ENCODE assay signal across 11 cellular contexts in genomic region chr22:39313258-39314001, GRCh38. TPM values are rescaled to one million over a fixed set of nuclear protein-coding genes. Genes with fewer than 3 reads are reported as not detected.
DNase-seq lines count a peak whose midpoint lies in the region; ATAC-seq, FAIRE-seq and TF ChIP-seq lines count a peak whose summit lies in the region.
"Had no signal": no experiment of that assay in that cellular context is flagged by ENCODE, and none has a peak within 500 bp of the region (broad histone marks: within the 10 kb centered on the region; RNA-seq: fewer than 3 reads in every experiment).

No MANE protein-coding gene starts in this region.

- no peak overlapping the region for H3K4me2 ChIP-seq in HepG2 (ENCODE audit: low read depth, low read length)

- H3K4me3 ChIP-seq in HepG2 (replicated peaks in 1 of 3; ENCODE audit: insufficient read depth in 1 of 3, low read depth in 2 of 3, low read length in 3 of 3): no peak overlapping the region
- H3K4me3 ChIP-seq in right lobe of liver: no peak overlapping the region
- no peak overlapping the region for H3K4me3 ChIP-seq in endocrine pancreas (ENCODE audit: control insufficient read depth, insufficient read depth, low read length)
- no peak overlapping the region for H3K4me3 ChIP-seq in MG63

- H3K36me3 Mint-ChIP-seq in T-helper 17 cell (ENCODE audit: low read depth): peaks cover 3% of the 10 kb centered on the region
- H3K36me3 Mint-ChIP-seq in stimulated activated naive B cell treated with anti-CD40 and anti-IgM and Interleukin-4, amounts not matched to agents 10 μg/mL and 1 μg/mL and 100 μg/mL, for 72 hours: peaks cover 56 to 97% of the 10 kb centered on the region in 2 donors

- CTCF ChIA-PET in HepG2 (lab: Yijun Ruan, JAX; ENCODE audit: low intra/inter-chr PET ratio, low total read pairs): no interaction called here

- POLR2A ChIA-PET in HepG2 (lab: Yijun Ruan, JAX): interaction anchor here (1.4 kb wide), 1 partner anchor 31 kb away, joined by 6 read pairs; no protein-coding TSS in a partner anchor

- peaks cover 37% of the 10 kb centered on the region for H3K79me2 ChIP-seq in HepG2 (ENCODE audit: insufficient read depth, low read length)

- peaks cover 45% of the 10 kb centered on the region for H3K4me1 Mint-ChIP-seq in T-helper 17 cell
- peaks cover 56 to 79% of the 10 kb centered on the region in 2 donors for H3K4me1 Mint-ChIP-seq in stimulated activated naive B cell treated with anti-CD40 and anti-IgM and Interleukin-4, amounts not matched to agents 10 μg/mL and 1 μg/mL and 100 μg/mL, for 72 hours

- H3K27ac ChIP-seq in HepG2 (ENCODE audit: extremely low read length, insufficient read depth, low read length) (no peak overlapping the region), right lobe of liver (peak overlapping the region in 1 of 3 donors; percentile 33)

- no TSS peak for BruUV-seq in HepG2 (replicated peaks; lab: Mats Ljungman, UMichigan)

- H3K27ac Mint-ChIP-seq in T-helper 17 cell: peak overlapping the region; percentile 78
- peak overlapping the region; percentile 79 for H3K27ac Mint-ChIP-seq in stimulated activated naive B cell treated with anti-CD40 and anti-IgM and Interleukin-4, amounts not matched to agents 10 μg/mL and 1 μg/mL and 100 μg/mL, for 72 hours

- H4K20me1 ChIP-seq in HepG2 (ENCODE audit: insufficient read depth, low read length): peaks cover 65% of the 10 kb centered on the region

- peak overlapping the region; percentile 41 for H3K4me3 Mint-ChIP-seq in T-helper 17 cell
- H3K4me3 Mint-ChIP-seq in stimulated activated naive B cell treated with anti-CD40 and anti-IgM and Interleukin-4, amounts not matched to agents 10 μg/mL and 1 μg/mL and 100 μg/mL, for 72 hours: peak overlapping the region in 1 of 2 donors; percentile 40

- no peaks in the 10 kb centered on the region; a peak in 1 of 5 replicates for H3K27me3 ChIP-seq in HepG2 (ENCODE audit: control insufficient read depth in 1 of 2, insufficient read depth in 2 of 2, low read length in 2 of 2)
- no peaks in the 10 kb centered on the region for H3K27me3 ChIP-seq in right lobe of liver
- no peaks in the 10 kb centered on the region for H3K27me3 ChIP-seq in endocrine pancreas (ENCODE audit: control insufficient read depth, insufficient read depth, low read length)
- H3K27me3 ChIP-seq in MG63: no peaks in the 10 kb centered on the region; the same call in 1 of the 2 replicates

- intact Hi-C loops in HepG2 (cut with micrococcal nuclease; ENCODE audit: unreplicated experiment) (no loop called here), right lobe of liver (cut with DNase I) (loop anchor here (5.0 to 10.0 kb wide), 2 partner anchors 69 to 141 kb away; partner anchors contain the start of gene PDGFB (in 1 of the 2))

- H3K9me3 ChIP-seq in HepG2 (ENCODE audit: low read length) (no peaks in the 10 kb centered on the region), right lobe of liver (no peaks in the 10 kb centered on the region), T-helper 17 cell (ENCODE audit: control insufficient read depth, low read length, poor library complexity, severe bottlenecking) (no peaks in the 10 kb centered on the region), endocrine pancreas (ENCODE audit: control insufficient read depth, low read length) (no peaks in the 10 kb centered on the region), MG63 (peaks cover 2% of the 10 kb centered on the region; the same call in 1 of the 2 replicates)

- DNase-seq in HepG2 (ENCODE audit: low spot score): no peak
- DNase-seq in right lobe of liver: no peak
- DNase-seq in T-helper 17 cell: no peak
- no peak for DNase-seq in stimulated activated naive B cell treated with anti-CD40 and anti-IgM and Interleukin-4, amounts not matched to agents 10 μg/mL and 1 μg/mL and 100 μg/mL, for 72 hours
- no peak for DNase-seq in T1000 (lab: John Stamatoyannopoulos, UW)
- no peak for DNase-seq in left lobe of liver (ENCODE audit: low spot score)
- DNase-seq in MG63: no peak
- DNase-seq: hypothalamus; NCI-H1436; stimulated activated CD4-positive, alpha-beta T cell treated with anti-CD3 and anti-CD28 coated beads, Interleukin-12 subunit alpha, Interleukin-12 subunit beta, amount 100 ng/mL, for 4 hours had no signal

- TF ChIP-seq CTCF in HepG2 (CRISPR knock-in tag; IDR thresholded peaks at IDR 0.05) (no peak), right lobe of liver (IDR thresholded peaks at IDR 0.05) (no peak)

- no peak for ATAC-seq in HepG2
- no peak for ATAC-seq in right lobe of liver
- ATAC-seq in T-helper 17 cell: no peak
- ATAC-seq in stimulated activated naive B cell treated with anti-CD40 and anti-IgM and Interleukin-4, amounts not matched to agents 10 μg/mL and 1 μg/mL and 100 μg/mL, for 72 hours (replicated peaks): no peak
- no peak for ATAC-seq in left lobe of liver

- H3K36me3 ChIP-seq in HepG2 (replicated peaks in 1 of 2; ENCODE audit: control insufficient read depth in 1 of 2, insufficient read depth in 2 of 2, low read length in 2 of 2) (peaks cover 44 to 65% of the 10 kb centered on the region in 2 experiments), right lobe of liver (peaks cover 21 to 65% (median 45%) of the 10 kb centered on the region in 4 donors), endocrine pancreas (ENCODE audit: control insufficient read depth, insufficient read depth, low read length) (peaks cover 24% of the 10 kb centered on the region), MG63 (peaks cover 72% of the 10 kb centered on the region)

- in situ Hi-C loops in HepG2 (cut with HindIII; ENCODE audit: extremely low pct_ligation_motif_present, low pct_unique_long_range_greater_than_20kb): loop anchor here (5.0 kb wide), 1 partner anchor 141 kb away; no protein-coding TSS in a partner anchor

- 94% methylated on average over 17 of the region's 20 CpGs for WGBS in HepG2 (ENCODE audit: low lambda C conversion rate)
- 48% methylated on average over 4 of the region's 20 CpGs for WGBS in right lobe of liver (ENCODE audit: insufficient coverage, low coverage, low lambda C conversion rate, missing lambda C conversion rate)

- H3K4me1 ChIP-seq in HepG2 (ENCODE audit: insufficient read depth, low read length): peaks cover 71% of the 10 kb centered on the region
- H3K4me1 ChIP-seq in right lobe of liver: peaks cover 3 to 50% (median 20%) of the 10 kb centered on the region in 4 donors
- H3K4me1 ChIP-seq in endocrine pancreas (ENCODE audit: control insufficient read depth, insufficient read depth, low read length): peaks cover 8% of the 10 kb centered on the region

- no peaks in the 10 kb centered on the region for H3K27me3 Mint-ChIP-seq in T-helper 17 cell
- H3K27me3 Mint-ChIP-seq in stimulated activated naive B cell treated with anti-CD40 and anti-IgM and Interleukin-4, amounts not matched to agents 10 μg/mL and 1 μg/mL and 100 μg/mL, for 72 hours: no peaks in the 10 kb centered on the region

- TF ChIP-seq EP300 in HepG2 (IDR thresholded peaks at IDR 0.05; ENCODE audit: low read depth in 2 of 2, low read length in 2 of 2): no peak
- no peak for TF ChIP-seq EP300 in HepG2 (CRISPR knock-in tag; IDR thresholded peaks at IDR 0.05; ENCODE audit: borderline replicate concordance)

- TF ChIP-seq POLR2A in HepG2 (IDR thresholded peaks at IDR 0.05; ENCODE audit: insufficient read depth in 1 of 2, low read depth in 2 of 2, low read length in 2 of 2) (peak in 1 of 2 experiments; percentile 30; a peak in 1 of 4 replicates), right lobe of liver (IDR thresholded peaks at IDR 0.05) (no peak)

- H3K9ac ChIP-seq in HepG2 (ENCODE audit: insufficient read depth, low read depth, low read length): no peak overlapping the region
- peak overlapping the region; percentile 54 for H3K9ac ChIP-seq in endocrine pancreas (ENCODE audit: control insufficient read depth, insufficient read depth, low read length)

- no peak overlapping the region for H2AFZ ChIP-seq in HepG2 (ENCODE audit: low read length)

- FAIRE-seq in HepG2 (lab: Jason Lieb, UNC): no peak

- no peaks in the 10 kb centered on the region for H3K9me3 Mint-ChIP-seq in stimulated activated naive B cell treated with anti-CD40 and anti-IgM and Interleukin-4, amounts not matched to agents 10 μg/mL and 1 μg/mL and 100 μg/mL, for 72 hours

- TF ChIP-seq RAD21 in HepG2 (CRISPR knock-in tag; IDR thresholded peaks at IDR 0.05): no peak

RNA-seq across cellular contexts. Expression of gene RPL3, which starts 6.0 kb away (rescaled TPM):
- total RNA-seq in HepG2 (2016; rRNA removed; fragmentation: Illumina TruSeq; extraction: Trizol) (1,051 and 1,499 TPM in 2 replicates), right lobe of liver (100 to 1,000 TPM; 648 to 905 (median 743) TPM), T-helper 17 cell (1,000 to 10,000 TPM; 3,215 to 3,260 TPM), left lobe of liver (862 TPM)
- 1,087 and 1,361 TPM in 2 replicates for total RNA-seq in HepG2 (2016; cell fraction: cytosol; rRNA removed; fragmentation: Illumina TruSeq; extraction: Trizol; ENCODE audit: low read depth)
- total RNA-seq in HepG2 (2016; cell fraction: insoluble cytoplasmic fraction; rRNA removed; fragmentation: Illumina TruSeq; extraction: Trizol): 1,096 and 1,452 TPM in 2 replicates
- total RNA-seq in HepG2 (2016; cell fraction: membrane; rRNA removed; fragmentation: Illumina TruSeq; extraction: Trizol): 2,264 and 2,553 TPM in 2 replicates
- 614 and 672 TPM in 2 replicates for total RNA-seq in HepG2 (2016; cell fraction: nucleus; rRNA removed; fragmentation: Illumina TruSeq; extraction: Trizol)
- polyA plus RNA-seq in HepG2 (2011; rRNA removed): 3,218 and 3,279 TPM in 2 replicates
- 5,445 and 6,556 TPM in 2 replicates for polyA plus RNA-seq in HepG2 (2011; cell fraction: cytosol; rRNA removed)
- polyA plus RNA-seq in HepG2 (2011; cell fraction: nucleus; rRNA removed): 1,725 and 2,021 TPM in 2 replicates
- polyA plus RNA-seq in HepG2 (2012): 2,306 and 3,237 TPM in 2 replicates
- polyA plus RNA-seq in HepG2 (2016; cell fraction: cytosol; fragmentation: Illumina TruSeq; extraction: Trizol; ENCODE audit: low read depth): 2,660 and 3,068 TPM in 2 replicates
- 2,953 and 3,012 TPM in 2 replicates for polyA plus RNA-seq in HepG2 (2016; cell fraction: insoluble cytoplasmic fraction; fragmentation: Illumina TruSeq; extraction: Trizol; ENCODE audit: low read depth)
- polyA plus RNA-seq in HepG2 (2016; cell fraction: membrane; fragmentation: Illumina TruSeq; extraction: Trizol; ENCODE audit: low read depth): 4,441 and 4,891 TPM in 2 replicates
- 1,802 and 1,847 TPM in 2 replicates for polyA plus RNA-seq in HepG2 (2016; cell fraction: nucleus; fragmentation: Illumina TruSeq; extraction: Trizol; ENCODE audit: insufficient read depth, low read depth)
- polyA minus RNA-seq in HepG2 (2011; rRNA and poly(A)+ RNA removed; ENCODE audit: low replicate concordance): 2,170 and 2,278 TPM in 2 replicates
- 946 and 956 TPM in 2 replicates for polyA minus RNA-seq in HepG2 (2011; cell fraction: cytosol; rRNA and poly(A)+ RNA removed)
- 510 and 805 TPM in 2 replicates for polyA minus RNA-seq in HepG2 (2011; cell fraction: nucleus; rRNA and poly(A)+ RNA removed)
- 2,271 and 3,763 TPM in 2 replicates for total RNA-seq in MG63 (2014; rRNA removed; shearing (Covaris generic); ENCODE audit: low replicate concordance)

RNA-seq across cellular contexts. Expression of gene SYNGR1, which starts 36.4 kb away (rescaled TPM):
- 0.27 TPM in 1 of 2 replicates, not detected in the other for total RNA-seq in HepG2 (2016; rRNA removed; fragmentation: Illumina TruSeq; extraction: Trizol)
- 0.71 TPM in 2 replicates for total RNA-seq in HepG2 (2016; cell fraction: cytosol; rRNA removed; fragmentation: Illumina TruSeq; extraction: Trizol; ENCODE audit: low read depth)
- total RNA-seq in HepG2 (2016; cell fraction: insoluble cytoplasmic fraction; rRNA removed; fragmentation: Illumina TruSeq; extraction: Trizol): 0.21 and 0.39 TPM in 2 replicates
- total RNA-seq in HepG2 (2016; cell fraction: membrane; rRNA removed; fragmentation: Illumina TruSeq; extraction: Trizol): 0.19 and 0.48 TPM in 2 replicates
- 0.25 TPM in 1 of 2 replicates, not detected in the other for total RNA-seq in HepG2 (2016; cell fraction: nucleus; rRNA removed; fragmentation: Illumina TruSeq; extraction: Trizol)
- polyA plus RNA-seq in HepG2 (2011; rRNA removed): 2.7 and 3.3 TPM in 2 replicates
- polyA plus RNA-seq in HepG2 (2011; cell fraction: cytosol; rRNA removed): 2.1 and 3.4 TPM in 2 replicates
- polyA plus RNA-seq in HepG2 (2011; cell fraction: nucleus; rRNA removed): 4.6 and 7.5 TPM in 2 replicates
- polyA plus RNA-seq in HepG2 (2012): 2.1 and 2.8 TPM in 2 replicates
- 1.6 and 1.8 TPM in 2 replicates for polyA plus RNA-seq in HepG2 (2016; cell fraction: cytosol; fragmentation: Illumina TruSeq; extraction: Trizol; ENCODE audit: low read depth)
- 0.53 and 1.0 TPM in 2 replicates for polyA plus RNA-seq in HepG2 (2016; cell fraction: insoluble cytoplasmic fraction; fragmentation: Illumina TruSeq; extraction: Trizol; ENCODE audit: low read depth)
- 0.81 and 1.6 TPM in 2 replicates for polyA plus RNA-seq in HepG2 (2016; cell fraction: membrane; fragmentation: Illumina TruSeq; extraction: Trizol; ENCODE audit: low read depth)
- 1.7 and 2.3 TPM in 2 replicates for polyA plus RNA-seq in HepG2 (2016; cell fraction: nucleus; fragmentation: Illumina TruSeq; extraction: Trizol; ENCODE audit: insufficient read depth, low read depth)
- polyA minus RNA-seq in HepG2 (2011; rRNA and poly(A)+ RNA removed; ENCODE audit: low replicate concordance): 0.82 and 3.0 TPM in 2 replicates
- polyA minus RNA-seq in HepG2 (2011; cell fraction: cytosol; rRNA and poly(A)+ RNA removed): 1.2 TPM in 1 of 2 replicates, not detected in the other
- polyA minus RNA-seq in HepG2 (2011; cell fraction: nucleus; rRNA and poly(A)+ RNA removed): 0.77 and 1.6 TPM in 2 replicates
- 1 to 10 TPM in 5 of 6 experiments, under 1 TPM in 1; 0.74 to 3.2 (median 2.2) TPM for total RNA-seq in right lobe of liver
- total RNA-seq in T-helper 17 cell: 1 to 10 TPM in 1 of 2 donors, under 1 TPM in 1; 0.47 to 1.1 TPM
- total RNA-seq in left lobe of liver: 2.9 TPM
- total RNA-seq in MG63 (2014; rRNA removed; shearing (Covaris generic); ENCODE audit: low replicate concordance): 32.3 and 58.3 TPM in 2 replicates
